12 cellular contexts compared by ENCODE assay signal in the genomic region with DNA sequence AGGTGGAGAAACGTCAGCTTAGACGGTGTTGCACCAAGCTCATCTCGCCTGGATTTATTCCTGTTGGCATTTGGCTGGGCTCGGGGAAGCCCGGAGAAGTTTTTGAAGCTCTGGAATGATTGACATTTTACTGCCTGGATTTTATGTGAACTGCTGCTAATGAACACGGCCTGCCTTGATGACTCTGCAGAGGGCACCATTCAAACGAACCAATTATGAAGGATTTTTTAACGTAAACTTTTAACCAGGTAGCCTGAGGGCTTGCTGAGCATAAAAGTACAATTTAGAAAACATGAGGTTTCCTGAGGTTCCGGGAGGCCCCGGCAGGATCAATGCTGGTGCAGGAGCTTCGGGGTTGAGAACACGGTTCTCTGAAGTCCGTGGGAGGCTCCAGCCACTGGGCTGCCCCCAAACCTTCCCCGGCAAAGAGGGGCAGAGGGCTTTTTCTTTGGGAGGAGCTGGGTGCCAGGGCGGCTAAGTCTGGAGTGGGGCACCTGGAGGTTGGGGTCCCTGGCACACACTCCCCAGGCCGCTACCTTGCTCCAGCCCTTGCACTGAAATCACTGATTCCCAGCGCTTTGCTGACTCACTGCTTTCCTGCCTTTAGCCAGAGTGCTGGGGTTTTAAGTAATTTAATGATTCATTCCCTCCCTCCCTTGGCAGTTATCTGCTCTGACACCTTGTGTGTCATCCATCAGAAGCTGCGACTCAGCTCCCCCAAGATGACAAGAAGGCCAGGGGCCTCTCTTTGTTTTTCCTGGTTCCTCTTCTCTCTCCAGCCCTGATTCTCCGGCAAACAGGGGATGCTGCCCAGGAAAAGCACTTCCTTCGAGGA.
DNase-seq lines count a peak whose midpoint lies in the region; ATAC-seq and TF ChIP-seq lines count a peak whose summit lies in the region.
"Had no signal": no experiment of that assay in that cellular context is flagged by ENCODE, and none has a peak within 500 bp of the region (broad histone marks: within the 10 kb centered on the region; RNA-seq: fewer than 3 reads in every experiment).

No MANE protein-coding gene starts in this region.

- H3K4me3 ChIP-seq in AG10803 (ENCODE audit: low read length) = no peak overlapping the region
- H3K4me3 ChIP-seq in Karpas-422 (ENCODE audit: low read length) = no peak overlapping the region

- H3K9ac ChIP-seq in Karpas-422 (ENCODE audit: low read length) = no peak overlapping the region

- no peak for TF ChIP-seq CTCF in AG10803 (conservative IDR thresholded peaks at IDR 0.05; ENCODE audit: low read length)

- no peaks in the 10 kb centered on the region for H3K36me3 ChIP-seq in Karpas-422 (ENCODE audit: insufficient read depth, low read length)

- H2AFZ ChIP-seq in Karpas-422 (ENCODE audit: low read length) = no peak overlapping the region

- H3K27me3 ChIP-seq in Karpas-422 (ENCODE audit: low read length) = no peaks in the 10 kb centered on the region

- H3K9me2 ChIP-seq in Karpas-422 (replicated peaks; ENCODE audit: insufficient read depth, low read length) = no peaks in the 10 kb centered on the region

- H3K4me1 ChIP-seq in Karpas-422 (ENCODE audit: low read length) = no peaks in the 10 kb centered on the region

- H3K79me2 ChIP-seq in Karpas-422 (ENCODE audit: low read length) = no peaks in the 10 kb centered on the region

- no peak for ATAC-seq in HG02588 (IDR thresholded peaks at IDR 0.05; ENCODE audit: unreplicated experiment)
- ATAC-seq: natural killer cell treated with Interleukin-12 subunit alpha and Interleukin-12 subunit beta and Interleukin-15 and Interleukin-18, amount 100 ng/mL, for 72 hours had no signal

- H3K9me3 ChIP-seq in Karpas-422 (ENCODE audit: low read length) = no peaks in the 10 kb centered on the region

- peak; percentile 85 for DNase-seq in AG10803 (ENCODE audit: low read depth)
- DNase-seq in M059J (ENCODE audit: low read depth) = peak; percentile 97
- peak; percentile 85 for DNase-seq in astrocyte of the hippocampus (ENCODE audit: low read depth, low spot score)
- peak; percentile 90 for DNase-seq in kidney tubule cell (ENCODE audit: low spot score)
- DNase-seq in Karpas-422 = no peak
- no peak for DNase-seq in NCI-H510A treated with DMSO at 0.1 percent for 48 hours (lab: John Stamatoyannopoulos, UW)
- DNase-seq in NCI-H526 treated with DMSO at 0.1 percent for 48 hours (lab: John Stamatoyannopoulos, UW) = no peak
- DNase-seq: activated T-cell treated with anti-CD3 and anti-CD28 coated beads for 4 hours, DND-41, RPMI8226 had no signal

- no peak overlapping the region for H3K27ac ChIP-seq in Karpas-422 (ENCODE audit: low read length)

- no peaks in the 10 kb centered on the region for H4K20me1 ChIP-seq in Karpas-422 (ENCODE audit: insufficient read depth, low read depth, low read length)

- H3K4me2 ChIP-seq in Karpas-422 (ENCODE audit: low read depth, low read length, poor library complexity, severe bottlenecking) = no peak overlapping the region

Comparison
In these comparisons a context has a peak if more than half of its experiments do, and no peak if none do; other contexts are left out.
1. DNase-seq: peak in AG10803 (single experiment), M059J (single experiment), astrocyte of the hippocampus (single experiment) and kidney tubule cell (single experiment); none in Karpas-422 (single experiment), NCI-H510A treated with DMSO at 0.1 percent for 48 hours (single experiment) and NCI-H526 treated with DMSO at 0.1 percent for 48 hours (single experiment).